ENCODE assay signal across 8 cellular contexts in genomic region chr2:64488050-64488974, GRCh38. TPM values are rescaled to one million over a fixed set of nuclear protein-coding genes. Genes with fewer than 3 reads are reported as not detected.
DNase-seq lines count a peak whose midpoint lies in the region; ATAC-seq, FAIRE-seq and TF ChIP-seq lines count a peak whose summit lies in the region.

No MANE protein-coding gene starts in this region.

- TF ChIP-seq CTCF in GM12873 (IDR thresholded peaks at IDR 0.05; ENCODE audit: insufficient read depth, low read depth, low read length, missing control alignments) (peak; percentile 85), psoas muscle (IDR thresholded peaks at IDR 0.05) (peak; percentile 96)

- no peaks in the 10 kb centered on the region for H3K9me3 ChIP-seq in HUES48 (ENCODE audit: control insufficient read depth, insufficient read depth, low read length)
- no peaks in the 10 kb centered on the region for H3K9me3 ChIP-seq in SK-N-MC (ENCODE audit: low read depth, low read length)
- H3K9me3 ChIP-seq in psoas muscle: no peaks in the 10 kb centered on the region

- no peaks in the 10 kb centered on the region for H3K27me3 ChIP-seq in HUES48 (ENCODE audit: control insufficient read depth, insufficient read depth, low read length)
- no peaks in the 10 kb centered on the region for H3K27me3 ChIP-seq in psoas muscle (ENCODE audit: insufficient read depth in 3 of 3, low read length in 2 of 3)

- H3K4me1 ChIP-seq in HUES48 (ENCODE audit: control insufficient read depth, insufficient read depth, low read length): peaks cover 21% of the 10 kb centered on the region
- peaks cover 8% of the 10 kb centered on the region for H3K4me1 ChIP-seq in psoas muscle

- H3K36me3 ChIP-seq in HUES48 (ENCODE audit: control insufficient read depth, insufficient read depth, low read length): no peaks in the 10 kb centered on the region
- H3K36me3 ChIP-seq in SK-N-MC (ENCODE audit: insufficient read depth, low read length): no peaks in the 10 kb centered on the region
- H3K36me3 ChIP-seq in psoas muscle (ENCODE audit: insufficient read depth in 1 of 2, low read depth in 1 of 2): no peaks in the 10 kb centered on the region

- FAIRE-seq in urothelium cell line (lab: Jason Lieb, UNC): no peak

- no peak for ATAC-seq in Right ventricle myocardium inferior
- ATAC-seq in psoas muscle: peak; percentile 75 to 92 (median 83)

- DNase-seq in 8988T (peak; percentile 46), SK-N-MC (ENCODE audit: low read depth, low spot score) (peak; percentile 26), Right ventricle myocardium inferior (ENCODE audit: missing footprints) (peak; percentile 77), psoas muscle (peak; percentile 44 to 79), urothelium cell line (ENCODE audit: low spot score) (peak; percentile 81)
- DNase-seq in activated naive CD4-positive, alpha-beta T cell (lab: John Stamatoyannopoulos, UW): peak; percentile 48 to 85 (median 74)

- WGBS in psoas muscle, 3 donors: 51 to 53% (median 52%) methylated on average over 20 of the region's 20 CpGs

- H3K27ac ChIP-seq in HUES48 (ENCODE audit: low read depth, low read length): peak overlapping the region; percentile 24
- no peak overlapping the region for H3K27ac ChIP-seq in SK-N-MC
- no peak overlapping the region for H3K27ac ChIP-seq in psoas muscle

- H3K9ac ChIP-seq in HUES48 (ENCODE audit: low read depth, low read length) (no peak overlapping the region), SK-N-MC (ENCODE audit: insufficient read length) (no peak overlapping the region)

- H3K4me3 ChIP-seq in HUES48 (ENCODE audit: low read depth, low read length): no peak overlapping the region
- no peak overlapping the region for H3K4me3 ChIP-seq in SK-N-MC
- no peak overlapping the region for H3K4me3 ChIP-seq in psoas muscle

- intact Hi-C loops in Right ventricle myocardium inferior (cut with DNase I): loop anchor here (1.0 to 5.0 kb wide), 3 partner anchors 74 to 436 kb away; no protein-coding TSS in a partner anchor
- intact Hi-C loops in psoas muscle (cut with DNase I): loop anchor here in 1 of 2 donors (1.0 kb wide), 1 partner anchor 156 kb away; no protein-coding TSS in a partner anchor

RNA-seq across cellular contexts. Expression of gene LGALSL, which starts 34.4 kb away (rescaled TPM):
- total RNA-seq in Right ventricle myocardium inferior (6.6 TPM), psoas muscle (10 to 100 TPM; 11.4 to 30.9 (median 23.2) TPM)
- 1 to 10 TPM; 3.6 to 4.6 (median 4.2) TPM for polyA plus RNA-seq in psoas muscle

RNA-seq across cellular contexts. Expression of gene AFTPH, which starts 35.8 kb away (rescaled TPM):
- total RNA-seq in Right ventricle myocardium inferior: 14.0 TPM
- total RNA-seq in psoas muscle: 10 to 100 TPM; 12.2 to 15.6 (median 13.0) TPM
- polyA plus RNA-seq in psoas muscle: 10 to 100 TPM; 12.0 to 26.8 (median 13.1) TPM

Comparison
In these comparisons a context has a peak if more than half of its experiments do, and no peak if none do; other contexts are left out.
1. DNase-seq: peak in every context shown above with its lines; median percentile 81 in urothelium cell line; 77 in Right ventricle myocardium inferior; 74 in activated naive CD4-positive, alpha-beta T cell; 62 in psoas muscle; 46 in 8988T; 26 in SK-N-MC.